In the genomic region with DNA sequence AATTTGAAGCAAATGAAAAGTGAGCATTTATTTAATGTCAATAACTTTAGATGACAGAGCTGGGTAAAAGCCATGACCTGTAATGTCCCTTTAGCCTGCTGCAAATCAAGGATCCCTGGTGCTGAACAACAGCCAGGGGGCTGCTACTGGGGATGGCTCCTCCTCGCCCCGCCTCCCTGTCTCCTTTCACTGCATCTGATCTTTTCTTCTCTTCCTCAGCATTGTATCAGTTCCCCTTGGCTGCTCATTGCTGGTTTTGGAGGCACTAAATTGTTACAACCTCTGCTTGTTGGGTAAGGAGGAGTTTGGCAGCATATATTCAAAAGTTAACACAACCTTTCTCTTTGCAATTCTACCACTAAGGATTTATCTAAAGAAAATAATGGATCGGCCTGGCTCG, we compare ENCODE assay signal across 32 cellular contexts.
DNase-seq lines count a peak whose midpoint lies in the region; ATAC-seq, FAIRE-seq and TF ChIP-seq lines count a peak whose summit lies in the region.
"Had no signal": no experiment of that assay in that cellular context is flagged by ENCODE, and none has a peak within 500 bp of the region (broad histone marks: within the 10 kb centered on the region; RNA-seq: fewer than 3 reads in every experiment).

No MANE protein-coding gene starts in this region.

- peaks cover 3% of the 10 kb centered on the region for H3K9me3 Mint-ChIP-seq in endodermal cell
- H3K9me3 Mint-ChIP-seq: activated naive CD4-positive, alpha-beta T cell treated with anti-CD3 and anti-CD28 coated beads, Interleukin-2, amount 10 ng/mL, durations not matched to agents 7 days and 5 days; activated T-helper 1 cell treated with anti-CD3 and anti-CD28 coated beads, Interleukin-12 subunit alpha, Interleukin-12 subunit beta, Interleukin-2, Interleukin-4 antibody, amounts not matched to agents 30 ng/mL and 10 ng/mL and 1 ng/mL, durations not matched to agents 14 hours and 24 hours and 36 hours; HFFc6 had no signal

- no peak overlapping the region for H3K27ac ChIP-seq in endodermal cell (ENCODE audit: low read depth, low read length)
- H3K27ac ChIP-seq: PC-9, psoas muscle, skin epidermis, upper lobe of left lung had no signal

- peaks cover 3% of the 10 kb centered on the region for H3K4me1 ChIP-seq in endodermal cell (ENCODE audit: control insufficient read depth, insufficient read depth, low read length)
- H3K4me1 ChIP-seq: psoas muscle, upper lobe of left lung had no signal

- H3K4me3 Mint-ChIP-seq in endodermal cell: no peak overlapping the region
- H3K4me3 Mint-ChIP-seq: activated naive CD4-positive, alpha-beta T cell treated with anti-CD3 and anti-CD28 coated beads, Interleukin-2, amount 10 ng/mL, durations not matched to agents 7 days and 5 days; activated T-helper 1 cell treated with anti-CD3 and anti-CD28 coated beads, Interleukin-12 subunit alpha, Interleukin-12 subunit beta, Interleukin-2, Interleukin-4 antibody, amounts not matched to agents 30 ng/mL and 10 ng/mL and 1 ng/mL, durations not matched to agents 14 hours and 24 hours and 36 hours; HFFc6; naive thymus-derived CD4-positive, alpha-beta T cell; T-helper 17 cell had no signal

- WGBS in endodermal cell (ENCODE audit: insufficient coverage in 1 of 2, insufficient read length in 1 of 2), 2 experiments: 39 to 43% methylated on average over 2 to 4 of the region's 4 CpGs

- H3K27me3 Mint-ChIP-seq in endodermal cell (ENCODE audit: insufficient read depth): no peaks in the 10 kb centered on the region
- H3K27me3 Mint-ChIP-seq: T-helper 17 cell had no signal

- no peaks in the 10 kb centered on the region for H3K36me3 Mint-ChIP-seq in endodermal cell (ENCODE audit: low read depth)
- H3K36me3 Mint-ChIP-seq: activated naive CD4-positive, alpha-beta T cell treated with anti-CD3 and anti-CD28 coated beads, Interleukin-2, amount 10 ng/mL, durations not matched to agents 7 days and 5 days had no signal

- peak; percentile 45 for TF ChIP-seq CTCF in endodermal cell (conservative IDR thresholded peaks at IDR 0.05)

- no peak overlapping the region for H3K27ac Mint-ChIP-seq in endodermal cell
- H3K27ac Mint-ChIP-seq: activated naive CD4-positive, alpha-beta T cell treated with anti-CD3 and anti-CD28 coated beads, Interleukin-2, amount 10 ng/mL, durations not matched to agents 7 days and 5 days; activated T-helper 1 cell treated with anti-CD3 and anti-CD28 coated beads, Interleukin-12 subunit alpha, Interleukin-12 subunit beta, Interleukin-2, Interleukin-4 antibody, amounts not matched to agents 30 ng/mL and 10 ng/mL and 1 ng/mL, durations not matched to agents 14 hours and 24 hours and 36 hours; HFFc6 had no signal

- no peak overlapping the region for H3K9ac ChIP-seq in endodermal cell (ENCODE audit: extremely low read depth, low read length, poor library complexity, severe bottlenecking)

- ATAC-seq in sciatic nerve (no peak), GM19455 (IDR thresholded peaks at IDR 0.05; ENCODE audit: unreplicated experiment) (no peak)
- ATAC-seq: esophagus mucosa; naive thymus-derived CD4-positive, alpha-beta T cell; psoas muscle; Right ventricle myocardium inferior; T-helper 17 cell had no signal

- H3K36me3 ChIP-seq in endodermal cell (ENCODE audit: control insufficient read depth, insufficient read depth, low read length): no peaks in the 10 kb centered on the region
- H3K36me3 ChIP-seq: adrenal gland, upper lobe of left lung had no signal

- FAIRE-seq in RCC 7860 (lab: Jason Lieb, UNC): no peak
- FAIRE-seq: kidney had no signal

- DNase-seq in NCI-H146 (lab: John Stamatoyannopoulos, UW): peak; percentile 91
- DNase-seq in NCI-H146 treated with DMSO at 0.1 percent for 48 hours (lab: John Stamatoyannopoulos, UW; ENCODE audit: unreplicated experiment): no peak
- peak; percentile 35 to 43 for DNase-seq in NCI-H1930 (lab: John Stamatoyannopoulos, UW)
- peak; percentile 66 for DNase-seq in endodermal cell
- peak; percentile 21 for DNase-seq in sciatic nerve (ENCODE audit: low spot score)
- no peak for DNase-seq in NCI-H2171 treated with DMSO at 0.1 percent for 48 hours (lab: John Stamatoyannopoulos, UW)
- no peak for DNase-seq in RCC 7860 (ENCODE audit: low spot score)
- DNase-seq: activated CD4-positive, alpha-beta T cell treated with anti-CD3 and anti-CD28 coated beads, Interleukin-2, amount 50 U/mL, for 48 hours; activated CD4-positive, CD25-positive, alpha-beta regulatory T cell treated with anti-CD3 and anti-CD28 coated beads, Interleukin-2, amount 50 U/mL, for 72 hours; activated naive CD4-positive, alpha-beta T cell treated with anti-CD3 and anti-CD28 coated beads, Interleukin-2, amount 10 ng/mL, durations not matched to agents 7 days and 5 days; central memory CD4-positive, alpha-beta T cell; DMS79 treated with DMSO at 0.1 percent for 48 hours; GF-D8; glutamatergic neuron; GOT3; HFFc6; kidney; midbrain; naive thymus-derived CD4-positive, alpha-beta T cell; NCI-H345; occipital lobe; PC-9; psoas muscle; stimulated activated naive CD4-positive, alpha-beta T cell; T-helper 17 cell; upper lobe of left lung had no signal

- no peaks in the 10 kb centered on the region for H3K27me3 ChIP-seq in endodermal cell (ENCODE audit: control insufficient read depth, insufficient read depth, low read length, poor library complexity, severe bottlenecking)
- H3K27me3 ChIP-seq: adrenal gland, upper lobe of left lung had no signal

- H3K9me3 ChIP-seq in endodermal cell (ENCODE audit: control insufficient read depth, low read length): no peaks in the 10 kb centered on the region
- H3K9me3 ChIP-seq: adrenal gland, psoas muscle, upper lobe of left lung had no signal

- no peak overlapping the region for H3K4me3 ChIP-seq in endodermal cell (ENCODE audit: low read length)
- H3K4me3 ChIP-seq: adrenal gland, PC-9, psoas muscle, skin epidermis, upper lobe of left lung had no signal

- intact Hi-C loops in sciatic nerve (cut with DNase I): no loop called here

- peaks cover 42% of the 10 kb centered on the region for H3K4me1 Mint-ChIP-seq in endodermal cell

Comparison
In these comparisons a context has a peak if more than half of its experiments do, and no peak if none do; other contexts are left out.
1. DNase-seq: peak in NCI-H146 (single experiment), NCI-H1930 (2 of 2), endodermal cell (single experiment) and sciatic nerve (single experiment); none in NCI-H146 treated with DMSO at 0.1 percent for 48 hours (single experiment), NCI-H2171 treated with DMSO at 0.1 percent for 48 hours (single experiment) and RCC 7860 (single experiment).